Comparison of ENCODE assay signal across 8 cellular contexts in the genomic region with DNA sequence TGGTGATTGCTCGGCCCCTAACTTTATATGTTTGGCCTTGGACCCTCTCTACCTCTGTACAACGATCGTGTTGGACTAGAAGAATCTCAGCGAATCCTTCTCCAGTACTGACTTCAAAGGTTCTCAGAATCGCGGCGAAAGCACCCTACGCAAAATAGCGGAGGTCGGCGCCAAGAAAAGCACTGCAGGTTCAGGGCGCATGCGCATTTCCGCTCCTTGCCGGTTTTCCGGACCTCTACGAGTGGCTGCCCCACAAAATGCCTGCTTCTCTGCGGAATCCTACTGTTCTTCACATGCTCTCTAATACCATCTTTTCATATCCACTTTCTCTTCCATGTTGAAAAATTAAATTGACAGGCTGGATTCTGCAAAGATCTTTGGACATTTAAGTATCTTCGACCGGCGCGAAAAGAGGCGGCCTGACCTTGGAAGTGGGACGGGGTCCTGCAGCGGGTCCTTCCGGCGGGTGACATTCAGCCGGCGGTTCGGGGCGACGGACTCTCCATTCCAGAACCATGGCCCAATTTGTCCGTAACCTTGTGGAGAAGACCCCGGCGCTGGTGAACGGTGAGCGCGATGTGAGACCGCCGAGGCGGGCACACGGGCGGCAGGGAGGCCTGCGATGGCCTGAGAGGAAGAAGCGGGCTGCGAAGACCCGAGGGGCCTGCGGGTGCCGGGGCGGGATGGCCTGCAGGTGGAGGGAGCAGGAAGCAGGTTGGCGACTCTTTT. TPM values are rescaled to one million over a fixed set of nuclear protein-coding genes. Genes with fewer than 3 reads are reported as not detected.
DNase-seq lines count a peak whose midpoint lies in the region; ATAC-seq and TF ChIP-seq lines count a peak whose summit lies in the region.

A gene with protein sequence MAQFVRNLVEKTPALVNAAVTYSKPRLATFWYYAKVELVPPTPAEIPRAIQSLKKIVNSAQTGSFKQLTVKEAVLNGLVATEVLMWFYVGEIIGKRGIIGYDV (plus strand): TSS at position 456 of the 729 bp plus-strand sequence. CDS start 60 bp downstream, at position 516.

- no peaks in the 10 kb centered on the region for H3K9me3 ChIP-seq in CD4-positive, alpha-beta T cell (ENCODE audit: control insufficient read depth, low read length)

- no peak for TF ChIP-seq EP300 in Ishikawa (IDR thresholded peaks at IDR 0.05; ENCODE audit: borderline replicate concordance)

- peaks cover 53% of the 10 kb centered on the region for H3K36me3 Mint-ChIP-seq in CD4-positive, alpha-beta T cell (ENCODE audit: low read depth)

- POLR2A ChIA-PET in CD4-positive, alpha-beta T cell (lab: Charles Lee), result interaction anchor here (0.5 to 4.4 kb wide), 6 partner anchors 9 to 97 kb away, joined by 3 to 75 read pairs (median 5); a partner anchor contains a TSS

- peak within 1 kb of the TSS; percentile 90 for H3K27ac ChIP-seq in CD4-positive, alpha-beta T cell (ENCODE audit: low read depth, low read length)

- TF ChIP-seq RAD21 in Ishikawa (IDR thresholded peaks at IDR 0.05; ENCODE audit: low read depth), result no peak

- no peak for TF ChIP-seq CTCF in CD4-positive, alpha-beta T cell (IDR thresholded peaks at IDR 0.05)
- no peak for TF ChIP-seq CTCF in epithelial cell of proximal tubule (conservative IDR thresholded peaks at IDR 0.05; ENCODE audit: low read depth, low read length)

- no peaks in the 10 kb centered on the region for H3K9me3 Mint-ChIP-seq in CD4-positive, alpha-beta T cell

- CTCF ChIA-PET in CD4-positive, alpha-beta T cell (lab: Charles Lee), result interaction anchor here (1.1 to 6.5 kb wide), 5 partner anchors 28 to 203 kb away, joined by 3 to 30 read pairs (median 4); a partner anchor contains a TSS

- peak within 1 kb of the TSS; percentile 85 for H3K4me3 ChIP-seq in epithelial cell of proximal tubule (ENCODE audit: low read depth, low read length)

- peaks cover 77% of the 10 kb centered on the region for H3K4me1 Mint-ChIP-seq in CD4-positive, alpha-beta T cell (ENCODE audit: low read depth)

- peak; percentile 58 for ATAC-seq in CD4-positive, alpha-beta T cell (ENCODE audit: poor library complexity)
- ATAC-seq in GM21360 (IDR thresholded peaks at IDR 0.05; ENCODE audit: unreplicated experiment), result peak; percentile 64

- H3K27me3 ChIP-seq in CD4-positive, alpha-beta T cell (ENCODE audit: control insufficient read depth, insufficient read depth, low read length), result no peaks in the 10 kb centered on the region

- H3K27ac Mint-ChIP-seq in CD4-positive, alpha-beta T cell, result peak within 1 kb of the TSS; percentile 96

- H3K27me3 Mint-ChIP-seq in CD4-positive, alpha-beta T cell, result no peaks in the 10 kb centered on the region

- peak within 1 kb of the TSS; percentile 93 for H3K4me3 Mint-ChIP-seq in CD4-positive, alpha-beta T cell

- intact Hi-C loops in CD4-positive, alpha-beta T cell (cut with DNase I, micrococcal nuclease), result loop anchor here (1.0 to 5.0 kb wide), 5 partner anchors 35 to 254 kb away; a partner anchor contains a TSS

- DNase-seq in CD4-positive, alpha-beta T cell, result peak; percentile 87 to 94 (median 90)
- peak; percentile 60 for DNase-seq in OCI-M2 (lab: John Stamatoyannopoulos, UW; ENCODE audit: unreplicated experiment)
- peak; percentile 84 for DNase-seq in activated T-cell treated with anti-CD3 and anti-CD28 coated beads for 48 hours (ENCODE audit: low read depth)
- DNase-seq in epithelial cell of proximal tubule (ENCODE audit: low read depth), result peak; percentile 57
- peak; percentile 93 for DNase-seq in mucosa of gallbladder (ENCODE audit: low spot score)
- DNase-seq in stimulated activated CD8-positive, alpha-beta memory T cell treated with anti-CD3 and anti-CD28 coated beads, Interleukin-4, amount 100 ng/mL, for 24 hours (ENCODE audit: low read depth), result peak; percentile 88

TF ChIP-seq in Ishikawa, 13 proteins besides CTCF, POLR2A, EP300 and RAD21:
- TF ChIP-seq, protein P1, sequence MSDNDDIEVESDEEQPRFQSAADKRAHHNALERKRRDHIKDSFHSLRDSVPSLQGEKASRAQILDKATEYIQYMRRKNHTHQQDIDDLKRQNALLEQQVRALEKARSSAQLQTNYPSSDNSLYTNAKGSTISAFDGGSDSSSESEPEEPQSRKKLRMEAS (IDR thresholded peaks at IDR 0.05), result peak; percentile 37
- peak; percentile 34; the same call in 1 of the 2 replicates for TF ChIP-seq NFIC (IDR thresholded peaks at IDR 0.05)
- no peak for TF ChIP-seq CEBPB (IDR thresholded peaks at IDR 0.05)
- TF ChIP-seq, protein P2, sequence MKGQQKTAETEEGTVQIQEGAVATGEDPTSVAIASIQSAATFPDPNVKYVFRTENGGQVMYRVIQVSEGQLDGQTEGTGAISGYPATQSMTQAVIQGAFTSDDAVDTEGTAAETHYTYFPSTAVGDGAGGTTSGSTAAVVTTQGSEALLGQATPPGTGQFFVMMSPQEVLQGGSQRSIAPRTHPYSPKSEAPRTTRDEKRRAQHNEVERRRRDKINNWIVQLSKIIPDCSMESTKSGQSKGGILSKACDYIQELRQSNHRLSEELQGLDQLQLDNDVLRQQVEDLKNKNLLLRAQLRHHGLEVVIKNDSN (IDR thresholded peaks at IDR 0.05), result 0 out of 2 replicates have a peak, but pooled peaks have one; percentile 7
- no peak for TF ChIP-seq CREB1 (IDR thresholded peaks at IDR 0.05; ENCODE audit: low read depth)
- peak; percentile 72 for TF ChIP-seq TAF1 (IDR thresholded peaks at IDR 0.05; ENCODE audit: low read depth)
- TF ChIP-seq EGR1 (IDR thresholded peaks at IDR 0.05), result no peak
- peak; percentile 21; the same call in 1 of the 2 replicates for TF ChIP-seq TEAD4 (IDR thresholded peaks at IDR 0.05)
- no peak for TF ChIP-seq YY1 (IDR thresholded peaks at IDR 0.05; ENCODE audit: low read depth)
- TF ChIP-seq ZBTB7A (IDR thresholded peaks at IDR 0.05; ENCODE audit: low read depth), result peak; percentile 58; the same call in 1 of the 2 replicates
- no peak for TF ChIP-seq TCF12 (IDR thresholded peaks at IDR 0.05; ENCODE audit: low read depth)
- TF ChIP-seq, protein P3, sequence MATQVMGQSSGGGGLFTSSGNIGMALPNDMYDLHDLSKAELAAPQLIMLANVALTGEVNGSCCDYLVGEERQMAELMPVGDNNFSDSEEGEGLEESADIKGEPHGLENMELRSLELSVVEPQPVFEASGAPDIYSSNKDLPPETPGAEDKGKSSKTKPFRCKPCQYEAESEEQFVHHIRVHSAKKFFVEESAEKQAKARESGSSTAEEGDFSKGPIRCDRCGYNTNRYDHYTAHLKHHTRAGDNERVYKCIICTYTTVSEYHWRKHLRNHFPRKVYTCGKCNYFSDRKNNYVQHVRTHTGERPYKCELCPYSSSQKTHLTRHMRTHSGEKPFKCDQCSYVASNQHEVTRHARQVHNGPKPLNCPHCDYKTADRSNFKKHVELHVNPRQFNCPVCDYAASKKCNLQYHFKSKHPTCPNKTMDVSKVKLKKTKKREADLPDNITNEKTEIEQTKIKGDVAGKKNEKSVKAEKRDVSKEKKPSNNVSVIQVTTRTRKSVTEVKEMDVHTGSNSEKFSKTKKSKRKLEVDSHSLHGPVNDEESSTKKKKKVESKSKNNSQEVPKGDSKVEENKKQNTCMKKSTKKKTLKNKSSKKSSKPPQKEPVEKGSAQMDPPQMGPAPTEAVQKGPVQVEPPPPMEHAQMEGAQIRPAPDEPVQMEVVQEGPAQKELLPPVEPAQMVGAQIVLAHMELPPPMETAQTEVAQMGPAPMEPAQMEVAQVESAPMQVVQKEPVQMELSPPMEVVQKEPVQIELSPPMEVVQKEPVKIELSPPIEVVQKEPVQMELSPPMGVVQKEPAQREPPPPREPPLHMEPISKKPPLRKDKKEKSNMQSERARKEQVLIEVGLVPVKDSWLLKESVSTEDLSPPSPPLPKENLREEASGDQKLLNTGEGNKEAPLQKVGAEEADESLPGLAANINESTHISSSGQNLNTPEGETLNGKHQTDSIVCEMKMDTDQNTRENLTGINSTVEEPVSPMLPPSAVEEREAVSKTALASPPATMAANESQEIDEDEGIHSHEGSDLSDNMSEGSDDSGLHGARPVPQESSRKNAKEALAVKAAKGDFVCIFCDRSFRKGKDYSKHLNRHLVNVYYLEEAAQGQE (IDR thresholded peaks at IDR 0.05; ENCODE audit: low read depth), result no peak
- no peak for TF ChIP-seq FOXM1 (IDR thresholded peaks at IDR 0.05; ENCODE audit: borderline replicate concordance, low read depth)

RNA-seq across cellular contexts. Expression of the gene that starts here (rescaled TPM):
- 100 to 1,000 TPM; 147 to 153 TPM for total RNA-seq in CD4-positive, alpha-beta T cell
- 82.7 and 86.8 TPM in 2 replicates for total RNA-seq in epithelial cell of proximal tubule
- 196 TPM for total RNA-seq in mucosa of gallbladder

Comparison
In these comparisons a context has a peak if more than half of its experiments do, and no peak if none do; other contexts are left out.
1. Peak in every context shown above with its lines: DNase-seq, ATAC-seq, H3K4me3 ChIP-seq and H3K27ac ChIP-seq.